20 cellular contexts compared by ENCODE assay signal in the genomic region with DNA sequence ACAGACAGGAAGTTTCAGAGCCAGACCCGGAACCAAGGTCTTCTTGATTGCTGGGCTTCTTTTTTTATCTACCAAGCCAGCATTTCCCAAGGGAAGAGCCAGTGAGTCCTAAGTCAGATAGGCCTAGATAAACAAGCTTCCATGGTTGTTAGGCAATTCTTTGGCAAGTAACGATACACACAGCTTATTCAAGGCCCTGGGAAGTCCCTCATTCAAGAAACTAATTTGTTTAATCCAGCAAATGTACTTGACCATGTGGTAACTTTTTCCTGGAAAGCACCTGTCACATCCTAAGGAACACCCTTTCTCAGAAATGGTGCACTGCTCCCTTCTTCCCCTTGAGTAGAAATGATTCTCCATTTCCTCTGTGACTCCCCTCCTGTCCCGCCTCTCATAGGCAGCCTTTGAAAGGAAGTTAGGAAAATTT.
DNase-seq lines count a peak whose midpoint lies in the region; ATAC-seq and TF ChIP-seq lines count a peak whose summit lies in the region.
"Had no signal": no experiment of that assay in that cellular context is flagged by ENCODE, and none has a peak within 500 bp of the region (broad histone marks: within the 10 kb centered on the region; RNA-seq: fewer than 3 reads in every experiment).

No MANE protein-coding gene starts in this region.

- no peak for TF ChIP-seq CTCF in gastroesophageal sphincter (IDR thresholded peaks at IDR 0.05)
- no peak for TF ChIP-seq CTCF in omental fat pad (IDR thresholded peaks at IDR 0.05)

- H3K4me3 ChIP-seq in CD4-positive, CD25-positive, alpha-beta regulatory T cell (ENCODE audit: low read depth, low read length): no peak overlapping the region
- no peak overlapping the region for H3K4me3 ChIP-seq in gastroesophageal sphincter
- H3K4me3 ChIP-seq: GM23338, SJSA1, smooth muscle cell had no signal

- no peak overlapping the region for H3K4me3 Mint-ChIP-seq in CD4-positive, CD25-positive, alpha-beta regulatory T cell
- no peak overlapping the region for H3K4me3 Mint-ChIP-seq in activated T-helper 1 cell treated with anti-CD3 and anti-CD28 coated beads, Interleukin-12 subunit alpha, Interleukin-12 subunit beta, Interleukin-2, Interleukin-4 antibody, amounts not matched to agents 30 ng/mL and 10 ng/mL and 1 ng/mL, durations not matched to agents 14 hours and 24 hours and 36 hours
- H3K4me3 Mint-ChIP-seq: GM23338 had no signal

- no peaks in the 10 kb centered on the region for H3K9me3 Mint-ChIP-seq in CD4-positive, CD25-positive, alpha-beta regulatory T cell
- peaks cover 8% of the 10 kb centered on the region for H3K9me3 Mint-ChIP-seq in activated T-helper 1 cell treated with anti-CD3 and anti-CD28 coated beads, Interleukin-12 subunit alpha, Interleukin-12 subunit beta, Interleukin-2, Interleukin-4 antibody, amounts not matched to agents 30 ng/mL and 10 ng/mL and 1 ng/mL, durations not matched to agents 14 hours and 24 hours and 36 hours
- H3K9me3 Mint-ChIP-seq: GM23338 had no signal

- no peak for ATAC-seq in CD4-positive, CD25-positive, alpha-beta regulatory T cell (ENCODE audit: low read depth in 2 of 2)
- ATAC-seq in gastroesophageal sphincter: peak; percentile 90
- peak; percentile 87 for ATAC-seq in omental fat pad (ENCODE audit: low FRiP score)
- ATAC-seq in HG02885 (IDR thresholded peaks at IDR 0.05; ENCODE audit: poor library complexity, unreplicated experiment): no peak
- no peak for ATAC-seq in GM19035 (IDR thresholded peaks at IDR 0.05; ENCODE audit: unreplicated experiment)
- ATAC-seq: GM23338 had no signal

- peak in 1 of 3 donors; percentile 42 for DNase-seq in CD4-positive, CD25-positive, alpha-beta regulatory T cell
- DNase-seq in activated T-helper 1 cell treated with anti-CD3 and anti-CD28 coated beads, Interleukin-12 subunit alpha, Interleukin-12 subunit beta, Interleukin-2, Interleukin-4 antibody, amounts not matched to agents 30 ng/mL and 10 ng/mL and 1 ng/mL, durations not matched to agents 14 hours and 24 hours and 36 hours (ENCODE audit: low spot score): no peak
- DNase-seq in omental fat pad (ENCODE audit: low spot score) (no peak), NCI-H524 (lab: John Stamatoyannopoulos, UW) (no peak), HUDEP-2 (lab: John Stamatoyannopoulos, UW; ENCODE audit: unreplicated experiment in 76 of 76) (no peak)
- DNase-seq: AML-193, cerebellar nuclear complex, DMS153, hypothalamus, KBM-7, NCI-H1417 treated with DMSO at 0.1 percent for 48 hours, NCI-H2227 treated with DMSO at 0.1 percent for 48 hours, substantia nigra had no signal

- H3K27ac ChIP-seq in CD4-positive, CD25-positive, alpha-beta regulatory T cell (ENCODE audit: insufficient read depth, low read length, poor library complexity, severe bottlenecking): no peak overlapping the region
- H3K27ac ChIP-seq in gastroesophageal sphincter: peak overlapping the region in 3 of 4 donors; percentile 18 to 45 (median 40)
- H3K27ac ChIP-seq: neutrophil, SJSA1 had no signal

- whole genome bisulfite sequencing in gastroesophageal sphincter (ENCODE audit: low coverage in 1 of 2), 2 donors: 9 to 19% methylated on average over 1 to 2 of the region's 3 CpGs

- no peak for TF ChIP-seq POLR2A in gastroesophageal sphincter (IDR thresholded peaks at IDR 0.05)

- H3K4me1 Mint-ChIP-seq in CD4-positive, CD25-positive, alpha-beta regulatory T cell: no peaks in the 10 kb centered on the region
- H3K4me1 Mint-ChIP-seq in activated T-helper 1 cell treated with anti-CD3 and anti-CD28 coated beads, Interleukin-12 subunit alpha, Interleukin-12 subunit beta, Interleukin-2, Interleukin-4 antibody, amounts not matched to agents 30 ng/mL and 10 ng/mL and 1 ng/mL, durations not matched to agents 14 hours and 24 hours and 36 hours (ENCODE audit: low read depth): peaks cover 48% of the 10 kb centered on the region

- H3K4me1 ChIP-seq in CD4-positive, CD25-positive, alpha-beta regulatory T cell (ENCODE audit: control insufficient read depth, insufficient read depth, low read length, poor library complexity, severe bottlenecking): no peaks in the 10 kb centered on the region
- H3K4me1 ChIP-seq in gastroesophageal sphincter: peaks cover 0 to 14% (median 4%) of the 10 kb centered on the region in 3 donors
- H3K4me1 ChIP-seq: SJSA1 had no signal

- no peaks in the 10 kb centered on the region for H3K9me3 ChIP-seq in CD4-positive, CD25-positive, alpha-beta regulatory T cell (ENCODE audit: control insufficient read depth in 2 of 2, low read length in 2 of 2)
- no peaks in the 10 kb centered on the region for H3K9me3 ChIP-seq in gastroesophageal sphincter
- H3K9me3 ChIP-seq: neutrophil, SJSA1 had no signal

- TF ChIP-seq EP300 in gastroesophageal sphincter (IDR thresholded peaks at IDR 0.05): no peak

- H3K27me3 Mint-ChIP-seq in CD4-positive, CD25-positive, alpha-beta regulatory T cell: no peaks in the 10 kb centered on the region
- no peaks in the 10 kb centered on the region for H3K27me3 Mint-ChIP-seq in activated T-helper 1 cell treated with anti-CD3 and anti-CD28 coated beads, Interleukin-12 subunit alpha, Interleukin-12 subunit beta, Interleukin-2, Interleukin-4 antibody, amounts not matched to agents 30 ng/mL and 10 ng/mL and 1 ng/mL, durations not matched to agents 14 hours and 24 hours and 36 hours (ENCODE audit: insufficient read depth)

- H3K36me3 Mint-ChIP-seq in CD4-positive, CD25-positive, alpha-beta regulatory T cell: peaks cover 52% of the 10 kb centered on the region
- H3K36me3 Mint-ChIP-seq in activated T-helper 1 cell treated with anti-CD3 and anti-CD28 coated beads, Interleukin-12 subunit alpha, Interleukin-12 subunit beta, Interleukin-2, Interleukin-4 antibody, amounts not matched to agents 30 ng/mL and 10 ng/mL and 1 ng/mL, durations not matched to agents 14 hours and 24 hours and 36 hours (ENCODE audit: low read depth): peaks cover 79% of the 10 kb centered on the region

- peak overlapping the region in 2 of 3 donors; percentile 11 to 15 for H3K27ac Mint-ChIP-seq in CD4-positive, CD25-positive, alpha-beta regulatory T cell
- H3K27ac Mint-ChIP-seq in activated T-helper 1 cell treated with anti-CD3 and anti-CD28 coated beads, Interleukin-12 subunit alpha, Interleukin-12 subunit beta, Interleukin-2, Interleukin-4 antibody, amounts not matched to agents 30 ng/mL and 10 ng/mL and 1 ng/mL, durations not matched to agents 14 hours and 24 hours and 36 hours: peak overlapping the region; percentile 78
- H3K27ac Mint-ChIP-seq: GM23338 had no signal

- H3K27me3 ChIP-seq in CD4-positive, CD25-positive, alpha-beta regulatory T cell (ENCODE audit: control insufficient read depth, insufficient read depth, low read length): no peaks in the 10 kb centered on the region
- no peaks in the 10 kb centered on the region for H3K27me3 ChIP-seq in gastroesophageal sphincter
- H3K27me3 ChIP-seq: neutrophil, SJSA1 had no signal

- intact Hi-C loops in activated T-helper 1 cell treated with anti-CD3 and anti-CD28 coated beads, Interleukin-12 subunit alpha, Interleukin-12 subunit beta, Interleukin-2, Interleukin-4 antibody, amounts not matched to agents 30 ng/mL and 10 ng/mL and 1 ng/mL, durations not matched to agents 14 hours and 24 hours and 36 hours (cut with micrococcal nuclease): no loop called here

- H3K36me3 ChIP-seq in CD4-positive, CD25-positive, alpha-beta regulatory T cell (ENCODE audit: control insufficient read depth, insufficient read depth, low read length): peaks cover 53% of the 10 kb centered on the region
- H3K36me3 ChIP-seq in gastroesophageal sphincter: peaks cover 0 to 96% of the 10 kb centered on the region in 2 donors
- H3K36me3 ChIP-seq: neutrophil, SJSA1 had no signal

Comparison
In these comparisons a context has a peak if more than half of its experiments do, and no peak if none do; other contexts are left out.
1. ATAC-seq: peak in gastroesophageal sphincter (single experiment) and omental fat pad (single experiment); none in CD4-positive, CD25-positive, alpha-beta regulatory T cell (0 of 2), HG02885 (single experiment) and GM19035 (single experiment).